In genomic region chr3:128497305-128498126, GRCh38 we compare ENCODE assay signal across 9 cellular contexts. TPM values are rescaled to one million over a fixed set of nuclear protein-coding genes. Genes with fewer than 3 reads are reported as not detected.
A peak's percentile ranks its signal among the peaks of the same experiment; 100 is the strongest.
DNase-seq lines count a peak whose midpoint lies in the region; ATAC-seq and TF ChIP-seq lines count a peak whose summit lies in the region.
"Had no signal": no experiment of that assay in that cellular context is flagged by ENCODE, and none has a peak within 500 bp of the region (broad histone marks: within the 10 kb centered on the region; RNA-seq: fewer than 3 reads in every experiment).

No MANE protein-coding gene starts in this region.

- H3K9me3 ChIP-seq in PC-9 (ENCODE audit: insufficient read depth, low read depth) (no peaks in the 10 kb centered on the region), neuronal stem cell (replicated peaks in 1 of 2; ENCODE audit: control insufficient read depth in 2 of 2, insufficient read depth in 1 of 2, low read depth in 1 of 2, low read length in 2 of 2) (peaks cover 0 to 9% of the 10 kb centered on the region in 2 donors)

- H3F3A ChIP-seq in PC-9 (ENCODE audit: insufficient read depth, low read depth): no peaks in the 10 kb centered on the region; the same call in 1 of the 2 replicates

- no peak for ATAC-seq in HG03108 (IDR thresholded peaks at IDR 0.05; ENCODE audit: unreplicated experiment)

- H3K27ac ChIP-seq in PC-9 (no peak overlapping the region), neuronal stem cell (replicated peaks; ENCODE audit: low read length) (no peak overlapping the region), substantia nigra (ENCODE audit: low read depth, low read length, poor library complexity, severe bottlenecking) (no peak overlapping the region)

- peak overlapping the region; percentile 87 for H2AK5ac ChIP-seq in neuronal stem cell (ENCODE audit: low read depth, low read length)

- no peak overlapping the region for H3K4me3 ChIP-seq in PC-9
- H3K4me3 ChIP-seq in fibroblast of the aortic adventitia (ENCODE audit: low read depth, low read length): peak overlapping the region; percentile 66
- peak overlapping the region; percentile 45 to 76 for H3K4me3 ChIP-seq in neuronal stem cell (ENCODE audit: low read length in 2 of 2)

- H3K27me3 ChIP-seq in PC-9 (ENCODE audit: insufficient read depth, low read depth): no peaks in the 10 kb centered on the region
- H3K27me3 ChIP-seq in neuronal stem cell (ENCODE audit: control insufficient read depth in 3 of 3, insufficient read depth in 3 of 3, low read depth in 1 of 3, low read length in 3 of 3): peaks cover 46 to 95% (median 57%) of the 10 kb centered on the region in 3 experiments

- peak overlapping the region; percentile 78 for H3K9ac ChIP-seq in neuronal stem cell (ENCODE audit: low read depth, low read length, poor library complexity)

- peak overlapping the region; percentile 99 for H3K14ac ChIP-seq in neuronal stem cell (ENCODE audit: low read length)

- peak; percentile 52; the same call in 1 of the 2 replicates for TF ChIP-seq CTCF in PC-9 (conservative IDR thresholded peaks at IDR 0.05)
- TF ChIP-seq CTCF in fibroblast of the aortic adventitia (IDR thresholded peaks at IDR 0.05; ENCODE audit: insufficient read depth, low read length): peak; percentile 66

- H2BK15ac ChIP-seq in neuronal stem cell (ENCODE audit: low read length): peak overlapping the region; percentile 88

- H2BK12ac ChIP-seq in neuronal stem cell (ENCODE audit: low read length): peak overlapping the region; percentile 24

- no peaks in the 10 kb centered on the region for H3K79me2 ChIP-seq in PC-9 (ENCODE audit: low read depth)

- no peak overlapping the region for H2BK5ac ChIP-seq in neuronal stem cell (ENCODE audit: low read length)

- H3K36me3 ChIP-seq in PC-9 (ENCODE audit: low read depth) (0 out of 2 replicates have a peak, but pooled peaks cover 3% of the 10 kb centered on the region), neuronal stem cell (replicated peaks in 1 of 2; ENCODE audit: control insufficient read depth in 2 of 2, insufficient read depth in 2 of 2, low read length in 2 of 2) (no peaks in the 10 kb centered on the region)

- POLR2A ChIA-PET in PC-9 (lab: Charles Lee; ENCODE audit: unreplicated experiment): no interaction called here

- H3K23ac ChIP-seq in neuronal stem cell (ENCODE audit: low read depth, low read length, poor library complexity): peak overlapping the region; percentile 94

- no peak overlapping the region for H4K91ac ChIP-seq in neuronal stem cell (ENCODE audit: low read depth, low read length, poor library complexity)

- H3K4me1 ChIP-seq in PC-9 (replicated peaks; ENCODE audit: insufficient read depth): no peaks in the 10 kb centered on the region
- H3K4me1 ChIP-seq in neuronal stem cell (ENCODE audit: control insufficient read depth in 2 of 2, insufficient read depth in 1 of 2, low read depth in 1 of 2, low read length in 2 of 2): peaks cover 8 to 9% of the 10 kb centered on the region in 2 donors

- no TSS peak for BruUV-seq in PC-9 (replicated peaks; lab: Mats Ljungman, UMichigan)

- intact Hi-C loops in PC-9 (cut with micrococcal nuclease; ENCODE audit: unreplicated experiment): loop anchor here (1.0 kb wide), 1 partner anchor 402 kb away; no protein-coding TSS in a partner anchor

- no peaks in the 10 kb centered on the region; the same call in 1 of the 2 replicates for H4K20me1 ChIP-seq in PC-9 (ENCODE audit: insufficient read depth)

- H3K9me2 ChIP-seq in PC-9 (ENCODE audit: insufficient read depth): no peaks in the 10 kb centered on the region

- H3K79me1 ChIP-seq in neuronal stem cell (ENCODE audit: low read depth, low read length): peaks cover 2% of the 10 kb centered on the region

- peak overlapping the region; percentile 97 for H3K18ac ChIP-seq in neuronal stem cell (ENCODE audit: low read length)

- H2AFZ ChIP-seq in PC-9: no peak overlapping the region
- peak overlapping the region; percentile 94 for H2AFZ ChIP-seq in neuronal stem cell (ENCODE audit: low read length)

- H3K4ac ChIP-seq in neuronal stem cell (ENCODE audit: low read length): peak overlapping the region; percentile 17

- peak overlapping the region; percentile 75 for H2BK120ac ChIP-seq in neuronal stem cell (ENCODE audit: low read depth, low read length)

- no peak overlapping the region for H3K4me2 ChIP-seq in PC-9
- H3K4me2 ChIP-seq in neuronal stem cell (ENCODE audit: insufficient read depth, low read length, poor library complexity, severe bottlenecking): peak overlapping the region; percentile 72

- WGBS in neuronal stem cell (ENCODE audit: extremely low coverage in 2 of 2, insufficient read length in 2 of 2, insufficient replicate concordance in 1 of 2), 2 donors: no CpG with 5 or more reads among the region's 77 CpGs

- DNase-seq in COLO668 (lab: John Stamatoyannopoulos, UW; ENCODE audit: unreplicated experiment) (peak; percentile 76), HuH-7.5 (ENCODE audit: low spot score) (peak; percentile 97), PC-9 (peak in 1 of 2 experiments; percentile 59), activated T-helper 1 cell treated with Interleukin-2 at 50 U/mL for 16 hours (ENCODE audit: low read depth) (peak; percentile 52), fibroblast of the aortic adventitia (ENCODE audit: low read depth) (peak; percentile 29), neuronal stem cell (ENCODE audit: low spot score) (no peak), substantia nigra (lab: John Stamatoyannopoulos, UW) (peak in 44 of 49 donors; percentile 20 to 82 (median 59))

- CTCF ChIA-PET in PC-9 (lab: Charles Lee): interaction anchor here (0.6 to 0.8 kb wide), 3 partner anchors 20 to 273 kb away, joined by 4 to 9 read pairs (median 6); no protein-coding TSS in a partner anchor

- H4K8ac ChIP-seq in neuronal stem cell (ENCODE audit: low read depth, low read length): no peak overlapping the region

RNA-seq across cellular contexts. Expression of gene GATA2, which starts 4.5 kb away (rescaled TPM):
- total RNA-seq in PC-9 (2021) (29.0 and 36.9 TPM in 2 replicates), fibroblast of the aortic adventitia (ENCODE audit: low replicate concordance) (5.5 and 9.3 TPM in 2 replicates)
- polyA plus RNA-seq in neuronal stem cell (2013, experiment 1 of 2): 0.03 TPM
- polyA plus RNA-seq in neuronal stem cell (2013, experiment 2 of 2): 0.04 TPM

RNA-seq across cellular contexts. Expression of gene DNAJB8, which starts 30.8 kb away (rescaled TPM):
- total RNA-seq in PC-9 (2021): not detected in 2 replicates
- total RNA-seq in fibroblast of the aortic adventitia (ENCODE audit: low replicate concordance): 0.25 TPM in 1 of 2 replicates, not detected in the other
- polyA plus RNA-seq in neuronal stem cell (2013, experiment 1 of 2): not detected
- not detected for polyA plus RNA-seq in neuronal stem cell (2013, experiment 2 of 2)
- total RNA-seq: LHCN-M2 had no signal
